26 cellular contexts compared by ENCODE assay signal in the genomic region with DNA sequence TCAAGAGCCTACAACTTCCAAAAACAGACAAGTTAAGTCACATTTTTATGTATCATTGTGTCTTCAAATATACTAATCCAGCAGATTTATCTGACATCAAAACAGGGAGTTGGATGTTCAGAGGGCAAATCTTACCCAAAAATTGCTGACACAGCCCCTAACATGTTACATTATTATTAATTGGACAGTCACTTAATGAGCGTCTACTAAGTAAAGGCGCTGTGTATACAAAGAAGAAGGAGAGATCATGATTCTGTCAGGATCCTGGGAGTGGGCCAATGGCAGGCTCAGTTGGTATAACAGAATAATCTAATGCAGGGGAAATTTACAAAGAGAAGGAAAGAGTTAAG. TPM values are rescaled to one million over a fixed set of nuclear protein-coding genes. Genes with fewer than 3 reads are reported as not detected.
"Had no signal": no experiment of that assay in that cellular context is flagged by ENCODE, and none has a peak within 500 bp of the region (broad histone marks: within the 10 kb centered on the region; RNA-seq: fewer than 3 reads in every experiment).

No MANE protein-coding gene starts in this region.

- H3K36me3 ChIP-seq: left lung, pancreas, right atrium auricular region, uterus had no signal

- H3K27me3 ChIP-seq: pancreas, right atrium auricular region, testis, uterus had no signal

- H3K36me3 Mint-ChIP-seq: activated naive CD4-positive, alpha-beta T cell treated with anti-CD3 and anti-CD28 coated beads, Interleukin-2, amount 50 U/mL, for 24 hours; brain; mesothelial cell of epicardium; natural killer cell treated with Interleukin-12 subunit alpha and Interleukin-12 subunit beta and Interleukin-15 and Interleukin-18, amount 100 ng/mL, for 72 hours had no signal

- H3K4me3 Mint-ChIP-seq: activated CD4-positive, alpha-beta memory T cell treated with anti-CD3 and anti-CD28 coated beads, Interleukin-2, amount 10 ng/mL, durations not matched to agents 7 days and 5 days; activated CD4-positive, alpha-beta T cell treated with anti-CD3 and anti-CD28 coated beads, Interleukin-2, amount 10 ng/mL, durations not matched to agents 24 days and 14 days; activated naive CD4-positive, alpha-beta T cell treated with anti-CD3 and anti-CD28 coated beads, Interleukin-2, amount 50 U/mL, for 24 hours; activated T-helper 1 cell treated with anti-CD3 and anti-CD28 coated beads, Interleukin-12 subunit alpha, Interleukin-12 subunit beta, Interleukin-2, Interleukin-4 antibody, amounts not matched to agents 30 ng/mL and 10 ng/mL and 1 ng/mL, durations not matched to agents 14 hours and 24 hours and 36 hours; brain; mesothelial cell of epicardium; natural killer cell treated with Interleukin-12 subunit alpha and Interleukin-12 subunit beta and Interleukin-15 and Interleukin-18, amount 100 ng/mL, for 72 hours; T-helper 1 cell treated with Interleukin-12 subunit alpha and Interleukin-12 subunit beta and Interleukin-4 antibody, amounts not matched to agents 30 μg/mL and 1 μg/mL, for 36 hours had no signal

- H3K27ac ChIP-seq: pancreas, psoas muscle, right atrium auricular region, testis, uterus had no signal

- H3K4me1 ChIP-seq: pancreas, psoas muscle, right atrium auricular region, testis, uterus had no signal

- ATAC-seq: left lung; natural killer cell treated with Interleukin-12 subunit alpha and Interleukin-12 subunit beta and Interleukin-15 and Interleukin-18, amount 100 ng/mL, for 72 hours; pancreas; psoas muscle had no signal

- H3K4me3 ChIP-seq: left lung, lung, pancreas, psoas muscle, right atrium auricular region, testis, uterus had no signal

- DNase-seq: activated CD4-positive, alpha-beta memory T cell treated with anti-CD3 and anti-CD28 coated beads, Interleukin-2, amount 10 ng/mL, durations not matched to agents 7 days and 5 days; activated CD4-positive, alpha-beta T cell treated with anti-CD3 and anti-CD28 coated beads, Interleukin-2, amount 10 ng/mL, durations not matched to agents 24 days and 14 days; activated gamma-delta T cell treated with Interleukin-2 at 50 U/mL for 16 hours; aorta; effector CD4-positive, alpha-beta T cell; hippocampal formation; kidney glomerular epithelial cell; left lung; pancreas; psoas muscle; stimulated activated CD4-positive, alpha-beta T cell treated with anti-CD3 and anti-CD28 coated beads, Interleukin-1b, Interleukin-23, amount 100 ng/mL, for 48 hours; testis; uterus had no signal

- H3K4me1 Mint-ChIP-seq: brain had no signal

- H3K9me3 Mint-ChIP-seq: activated CD4-positive, alpha-beta memory T cell treated with anti-CD3 and anti-CD28 coated beads, Interleukin-2, amount 10 ng/mL, durations not matched to agents 7 days and 5 days; activated CD4-positive, alpha-beta T cell treated with anti-CD3 and anti-CD28 coated beads, Interleukin-2, amount 10 ng/mL, durations not matched to agents 24 days and 14 days; activated naive CD4-positive, alpha-beta T cell treated with anti-CD3 and anti-CD28 coated beads, Interleukin-2, amount 50 U/mL, for 24 hours; activated T-helper 1 cell treated with anti-CD3 and anti-CD28 coated beads, Interleukin-12 subunit alpha, Interleukin-12 subunit beta, Interleukin-2, Interleukin-4 antibody, amounts not matched to agents 30 ng/mL and 10 ng/mL and 1 ng/mL, durations not matched to agents 14 hours and 24 hours and 36 hours; natural killer cell treated with Interleukin-12 subunit alpha and Interleukin-12 subunit beta and Interleukin-15 and Interleukin-18, amount 100 ng/mL, for 72 hours; T-helper 1 cell treated with Interleukin-12 subunit alpha and Interleukin-12 subunit beta and Interleukin-4 antibody, amounts not matched to agents 30 μg/mL and 1 μg/mL, for 36 hours had no signal

- H3K27ac Mint-ChIP-seq: activated CD4-positive, alpha-beta memory T cell treated with anti-CD3 and anti-CD28 coated beads, Interleukin-2, amount 10 ng/mL, durations not matched to agents 7 days and 5 days; activated CD4-positive, alpha-beta T cell treated with anti-CD3 and anti-CD28 coated beads, Interleukin-2, amount 10 ng/mL, durations not matched to agents 24 days and 14 days; activated naive CD4-positive, alpha-beta T cell treated with anti-CD3 and anti-CD28 coated beads, Interleukin-2, amount 50 U/mL, for 24 hours; activated T-helper 1 cell treated with anti-CD3 and anti-CD28 coated beads, Interleukin-12 subunit alpha, Interleukin-12 subunit beta, Interleukin-2, Interleukin-4 antibody, amounts not matched to agents 30 ng/mL and 10 ng/mL and 1 ng/mL, durations not matched to agents 14 hours and 24 hours and 36 hours; brain; mesothelial cell of epicardium had no signal

- H3K9me3 ChIP-seq: left lung, pancreas, psoas muscle, right atrium auricular region, testis, uterus had no signal

RNA-seq across cellular contexts. Expression of a gene that starts 18.4 kb away (rescaled TPM):
- total RNA-seq: activated CD4-positive, alpha-beta memory T cell treated with anti-CD3 and anti-CD28 coated beads, Interleukin-2, amount 10 ng/mL, durations not matched to agents 7 days and 5 days; activated CD4-positive, alpha-beta T cell treated with anti-CD3 and anti-CD28 coated beads, Interleukin-2, amount 10 ng/mL, durations not matched to agents 24 days and 14 days; activated T-helper 1 cell treated with anti-CD3 and anti-CD28 coated beads, Interleukin-12 subunit alpha, Interleukin-12 subunit beta, Interleukin-2, Interleukin-4 antibody, amounts not matched to agents 30 ng/mL and 10 ng/mL and 1 ng/mL, durations not matched to agents 14 hours and 24 hours and 36 hours; chondrocyte; mesothelial cell of epicardium; natural killer cell treated with Interleukin-12 subunit alpha and Interleukin-12 subunit beta and Interleukin-15 and Interleukin-18, amount 100 ng/mL, for 72 hours had no signal

RNA-seq across cellular contexts. Expression of a gene that starts 49.8 kb away (rescaled TPM):
- total RNA-seq: activated CD4-positive, alpha-beta memory T cell treated with anti-CD3 and anti-CD28 coated beads, Interleukin-2, amount 10 ng/mL, durations not matched to agents 7 days and 5 days; activated CD4-positive, alpha-beta T cell treated with anti-CD3 and anti-CD28 coated beads, Interleukin-2, amount 10 ng/mL, durations not matched to agents 24 days and 14 days; activated T-helper 1 cell treated with anti-CD3 and anti-CD28 coated beads, Interleukin-12 subunit alpha, Interleukin-12 subunit beta, Interleukin-2, Interleukin-4 antibody, amounts not matched to agents 30 ng/mL and 10 ng/mL and 1 ng/mL, durations not matched to agents 14 hours and 24 hours and 36 hours; aorta; cardiac septum; chondrocyte; frontal cortex; mesothelial cell of epicardium; natural killer cell treated with Interleukin-12 subunit alpha and Interleukin-12 subunit beta and Interleukin-15 and Interleukin-18, amount 100 ng/mL, for 72 hours; pancreas; psoas muscle; right atrium auricular region; skeletal muscle tissue; testis; uterus had no signal
- polyA plus RNA-seq: esophagus, pancreas, psoas muscle had no signal
